8 cellular contexts compared by ENCODE assay signal in the genomic region with DNA sequence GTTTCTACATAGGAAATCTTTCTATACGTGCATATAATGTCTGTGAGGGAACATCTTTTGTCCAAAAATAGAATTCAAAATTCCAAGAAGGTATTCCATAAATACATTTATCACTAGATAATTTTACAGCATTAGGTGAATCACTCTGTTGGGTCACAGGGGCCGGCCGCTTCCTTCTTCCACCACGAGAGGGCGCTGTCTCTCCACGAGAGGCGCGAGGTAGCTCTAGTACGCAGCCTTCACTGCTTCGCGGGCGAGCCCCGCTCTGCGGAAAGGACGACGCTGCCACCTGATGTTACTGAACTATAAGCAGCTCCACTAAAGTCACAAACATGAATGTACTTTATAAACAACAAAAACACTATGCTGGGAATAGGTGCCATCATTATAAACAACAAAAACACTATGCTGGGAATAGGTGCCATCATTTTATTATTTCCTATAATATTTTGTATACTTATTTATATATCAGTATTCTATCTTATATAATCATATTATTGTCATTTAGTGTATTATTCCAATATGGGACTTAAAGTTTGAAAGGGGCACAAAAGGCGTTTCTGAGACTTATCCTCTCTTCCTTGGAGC.
DNase-seq lines count a peak whose midpoint lies in the region; ATAC-seq, FAIRE-seq and TF ChIP-seq lines count a peak whose summit lies in the region.

No MANE protein-coding gene starts in this region.

- no peak for TF ChIP-seq POLR2A in GM12891 (IDR thresholded peaks at IDR 0.05; ENCODE audit: low read depth, low read length)

- ATAC-seq in HG03196 (IDR thresholded peaks at IDR 0.05; ENCODE audit: unreplicated experiment): peak; percentile 71
- ATAC-seq in left colon: peak; percentile 91
- ATAC-seq in GM21360 (IDR thresholded peaks at IDR 0.05; ENCODE audit: unreplicated experiment): no peak

- DNase-seq in GM12891 (ENCODE audit: insufficient read length, low spot score) (peak; percentile 73), NCI-H460 (ENCODE audit: extremely low read depth, low read depth) (peak; percentile 71), left colon (peak; percentile 56 to 88)
- DNase-seq in activated CD4-positive, alpha-beta T cell treated with anti-CD3 and anti-CD28 coated beads for 24 hours (ENCODE audit: low read depth in 2 of 2): peak; percentile 87 to 89
- peak; percentile 44 for DNase-seq in central memory CD4-positive, alpha-beta T cell
- peak; percentile 76 for DNase-seq in stimulated activated CD4-positive, alpha-beta T cell treated with anti-CD3 and anti-CD28 coated beads, Interleukin-2, amount 100 ng/mL, for 4 hours (ENCODE audit: low read depth)

- peak; percentile 95 for FAIRE-seq in GM12891 (lab: Jason Lieb, UNC)

- intact Hi-C loops in left colon (cut with DNase I, micrococcal nuclease): no loop called here

TF ChIP-seq in GM12891, 5 proteins besides CTCF, POLR2A, EP300 and RAD21:
- no peak for TF ChIP-seq POLR2AphosphoS5 (IDR thresholded peaks at IDR 0.05; ENCODE audit: low read depth, low read length)
- TF ChIP-seq POU2F2 (IDR thresholded peaks at IDR 0.05; ENCODE audit: low read depth, low read length): no peak
